ENCODE assay signal across 1 cellular context in the genomic region with DNA sequence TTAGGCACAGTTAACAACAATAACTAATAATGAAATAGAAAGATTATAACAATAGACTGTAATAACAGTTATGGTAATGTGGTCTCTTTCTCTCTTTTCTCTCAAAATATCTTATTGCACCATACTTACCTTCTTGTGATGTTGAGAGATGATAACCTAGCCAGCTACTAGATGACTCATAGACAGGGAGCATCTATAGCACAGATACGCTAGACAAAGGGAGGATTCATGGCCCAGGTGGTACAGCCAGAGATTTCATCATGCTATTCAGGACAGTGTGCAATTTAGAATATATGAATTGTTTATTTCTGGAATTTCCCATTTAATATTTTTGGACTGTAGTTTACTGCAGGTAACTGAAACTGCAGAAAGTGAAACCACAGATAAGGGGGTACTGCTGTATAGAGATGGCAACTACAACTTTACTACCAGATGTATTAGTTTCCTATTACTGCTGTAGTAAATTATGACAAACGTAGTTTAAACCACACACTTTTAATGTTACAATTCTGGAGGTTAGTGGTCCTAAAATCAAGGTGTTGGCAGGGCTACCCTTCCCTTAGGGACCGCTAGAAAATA.
TF ChIP-seq lines count a peak whose summit lies in the region.

No MANE protein-coding gene starts in this region.

TF ChIP-seq in H1, 55 proteins besides CTCF, POLR2A, EP300 and RAD21:
- TF ChIP-seq, protein P1, sequence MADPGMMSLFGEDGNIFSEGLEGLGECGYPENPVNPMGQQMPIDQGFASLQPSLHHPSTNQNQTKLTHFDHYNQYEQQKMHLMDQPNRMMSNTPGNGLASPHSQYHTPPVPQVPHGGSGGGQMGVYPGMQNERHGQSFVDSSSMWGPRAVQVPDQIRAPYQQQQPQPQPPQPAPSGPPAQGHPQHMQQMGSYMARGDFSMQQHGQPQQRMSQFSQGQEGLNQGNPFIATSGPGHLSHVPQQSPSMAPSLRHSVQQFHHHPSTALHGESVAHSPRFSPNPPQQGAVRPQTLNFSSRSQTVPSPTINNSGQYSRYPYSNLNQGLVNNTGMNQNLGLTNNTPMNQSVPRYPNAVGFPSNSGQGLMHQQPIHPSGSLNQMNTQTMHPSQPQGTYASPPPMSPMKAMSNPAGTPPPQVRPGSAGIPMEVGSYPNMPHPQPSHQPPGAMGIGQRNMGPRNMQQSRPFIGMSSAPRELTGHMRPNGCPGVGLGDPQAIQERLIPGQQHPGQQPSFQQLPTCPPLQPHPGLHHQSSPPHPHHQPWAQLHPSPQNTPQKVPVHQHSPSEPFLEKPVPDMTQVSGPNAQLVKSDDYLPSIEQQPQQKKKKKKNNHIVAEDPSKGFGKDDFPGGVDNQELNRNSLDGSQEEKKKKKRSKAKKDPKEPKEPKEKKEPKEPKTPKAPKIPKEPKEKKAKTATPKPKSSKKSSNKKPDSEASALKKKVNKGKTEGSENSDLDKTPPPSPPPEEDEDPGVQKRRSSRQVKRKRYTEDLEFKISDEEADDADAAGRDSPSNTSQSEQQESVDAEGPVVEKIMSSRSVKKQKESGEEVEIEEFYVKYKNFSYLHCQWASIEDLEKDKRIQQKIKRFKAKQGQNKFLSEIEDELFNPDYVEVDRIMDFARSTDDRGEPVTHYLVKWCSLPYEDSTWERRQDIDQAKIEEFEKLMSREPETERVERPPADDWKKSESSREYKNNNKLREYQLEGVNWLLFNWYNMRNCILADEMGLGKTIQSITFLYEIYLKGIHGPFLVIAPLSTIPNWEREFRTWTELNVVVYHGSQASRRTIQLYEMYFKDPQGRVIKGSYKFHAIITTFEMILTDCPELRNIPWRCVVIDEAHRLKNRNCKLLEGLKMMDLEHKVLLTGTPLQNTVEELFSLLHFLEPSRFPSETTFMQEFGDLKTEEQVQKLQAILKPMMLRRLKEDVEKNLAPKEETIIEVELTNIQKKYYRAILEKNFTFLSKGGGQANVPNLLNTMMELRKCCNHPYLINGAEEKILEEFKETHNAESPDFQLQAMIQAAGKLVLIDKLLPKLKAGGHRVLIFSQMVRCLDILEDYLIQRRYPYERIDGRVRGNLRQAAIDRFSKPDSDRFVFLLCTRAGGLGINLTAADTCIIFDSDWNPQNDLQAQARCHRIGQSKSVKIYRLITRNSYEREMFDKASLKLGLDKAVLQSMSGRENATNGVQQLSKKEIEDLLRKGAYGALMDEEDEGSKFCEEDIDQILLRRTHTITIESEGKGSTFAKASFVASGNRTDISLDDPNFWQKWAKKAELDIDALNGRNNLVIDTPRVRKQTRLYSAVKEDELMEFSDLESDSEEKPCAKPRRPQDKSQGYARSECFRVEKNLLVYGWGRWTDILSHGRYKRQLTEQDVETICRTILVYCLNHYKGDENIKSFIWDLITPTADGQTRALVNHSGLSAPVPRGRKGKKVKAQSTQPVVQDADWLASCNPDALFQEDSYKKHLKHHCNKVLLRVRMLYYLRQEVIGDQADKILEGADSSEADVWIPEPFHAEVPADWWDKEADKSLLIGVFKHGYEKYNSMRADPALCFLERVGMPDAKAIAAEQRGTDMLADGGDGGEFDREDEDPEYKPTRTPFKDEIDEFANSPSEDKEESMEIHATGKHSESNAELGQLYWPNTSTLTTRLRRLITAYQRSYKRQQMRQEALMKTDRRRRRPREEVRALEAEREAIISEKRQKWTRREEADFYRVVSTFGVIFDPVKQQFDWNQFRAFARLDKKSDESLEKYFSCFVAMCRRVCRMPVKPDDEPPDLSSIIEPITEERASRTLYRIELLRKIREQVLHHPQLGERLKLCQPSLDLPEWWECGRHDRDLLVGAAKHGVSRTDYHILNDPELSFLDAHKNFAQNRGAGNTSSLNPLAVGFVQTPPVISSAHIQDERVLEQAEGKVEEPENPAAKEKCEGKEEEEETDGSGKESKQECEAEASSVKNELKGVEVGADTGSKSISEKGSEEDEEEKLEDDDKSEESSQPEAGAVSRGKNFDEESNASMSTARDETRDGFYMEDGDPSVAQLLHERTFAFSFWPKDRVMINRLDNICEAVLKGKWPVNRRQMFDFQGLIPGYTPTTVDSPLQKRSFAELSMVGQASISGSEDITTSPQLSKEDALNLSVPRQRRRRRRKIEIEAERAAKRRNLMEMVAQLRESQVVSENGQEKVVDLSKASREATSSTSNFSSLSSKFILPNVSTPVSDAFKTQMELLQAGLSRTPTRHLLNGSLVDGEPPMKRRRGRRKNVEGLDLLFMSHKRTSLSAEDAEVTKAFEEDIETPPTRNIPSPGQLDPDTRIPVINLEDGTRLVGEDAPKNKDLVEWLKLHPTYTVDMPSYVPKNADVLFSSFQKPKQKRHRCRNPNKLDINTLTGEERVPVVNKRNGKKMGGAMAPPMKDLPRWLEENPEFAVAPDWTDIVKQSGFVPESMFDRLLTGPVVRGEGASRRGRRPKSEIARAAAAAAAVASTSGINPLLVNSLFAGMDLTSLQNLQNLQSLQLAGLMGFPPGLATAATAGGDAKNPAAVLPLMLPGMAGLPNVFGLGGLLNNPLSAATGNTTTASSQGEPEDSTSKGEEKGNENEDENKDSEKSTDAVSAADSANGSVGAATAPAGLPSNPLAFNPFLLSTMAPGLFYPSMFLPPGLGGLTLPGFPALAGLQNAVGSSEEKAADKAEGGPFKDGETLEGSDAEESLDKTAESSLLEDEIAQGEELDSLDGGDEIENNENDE (IDR thresholded peaks at IDR 0.05; ENCODE audit: insufficient replicate concordance, low read length), result no peak
- no peak for TF ChIP-seq KDM5A (IDR thresholded peaks at IDR 0.05; ENCODE audit: low read length)
- no peak for TF ChIP-seq PHF8 (conservative IDR thresholded peaks at IDR 0.05; ENCODE audit: low read depth, low read length)
- TF ChIP-seq NRF1 (IDR thresholded peaks at IDR 0.05; ENCODE audit: low read depth, low read length), result no peak
- no peak for TF ChIP-seq RNF2 (IDR thresholded peaks at IDR 0.05; ENCODE audit: borderline replicate concordance, low read depth, low read length, missing control alignments, poor library complexity, severe bottlenecking)
- TF ChIP-seq SIX5 (IDR thresholded peaks at IDR 0.05; ENCODE audit: low read depth, low read length), result no peak
- TF ChIP-seq CBX8 (IDR thresholded peaks at IDR 0.05; ENCODE audit: borderline replicate concordance, low read depth, low read length), result no peak
- TF ChIP-seq BRCA1 (IDR thresholded peaks at IDR 0.05; ENCODE audit: low read depth, low read length), result no peak
- TF ChIP-seq TAF7 (optimal IDR thresholded peaks at IDR 0.05; ENCODE audit: borderline replicate concordance, low read depth, low read length), result no peak
- no peak for TF ChIP-seq GTF2F1 (IDR thresholded peaks at IDR 0.05; ENCODE audit: borderline replicate concordance, low read depth, low read length)
- no peak for TF ChIP-seq SIRT6 (IDR thresholded peaks at IDR 0.05; ENCODE audit: low read length)
- TF ChIP-seq SRF (IDR thresholded peaks at IDR 0.05; ENCODE audit: low read depth, low read length), result no peak
- TF ChIP-seq TCF12 (IDR thresholded peaks at IDR 0.05; ENCODE audit: low read depth, low read length), result no peak
- no peak for TF ChIP-seq CEBPB (IDR thresholded peaks at IDR 0.05; ENCODE audit: low read depth, low read length)
- TF ChIP-seq BACH1 (IDR thresholded peaks at IDR 0.05; ENCODE audit: low read length), result no peak
- no peak for TF ChIP-seq POU5F1 (IDR thresholded peaks at IDR 0.05; ENCODE audit: low read depth, low read length)
- TF ChIP-seq TEAD4 (IDR thresholded peaks at IDR 0.05; ENCODE audit: low read depth, low read length), result no peak
- TF ChIP-seq MAFK (IDR thresholded peaks at IDR 0.05; ENCODE audit: low read depth, low read length), result no peak
- no peak for TF ChIP-seq RXRA (IDR thresholded peaks at IDR 0.05; ENCODE audit: insufficient read depth, low read depth, low read length)
- no peak for TF ChIP-seq JUND (IDR thresholded peaks at IDR 0.05; ENCODE audit: low read length)
